Comparison of ENCODE assay signal across 2 cellular contexts in the genomic region with DNA sequence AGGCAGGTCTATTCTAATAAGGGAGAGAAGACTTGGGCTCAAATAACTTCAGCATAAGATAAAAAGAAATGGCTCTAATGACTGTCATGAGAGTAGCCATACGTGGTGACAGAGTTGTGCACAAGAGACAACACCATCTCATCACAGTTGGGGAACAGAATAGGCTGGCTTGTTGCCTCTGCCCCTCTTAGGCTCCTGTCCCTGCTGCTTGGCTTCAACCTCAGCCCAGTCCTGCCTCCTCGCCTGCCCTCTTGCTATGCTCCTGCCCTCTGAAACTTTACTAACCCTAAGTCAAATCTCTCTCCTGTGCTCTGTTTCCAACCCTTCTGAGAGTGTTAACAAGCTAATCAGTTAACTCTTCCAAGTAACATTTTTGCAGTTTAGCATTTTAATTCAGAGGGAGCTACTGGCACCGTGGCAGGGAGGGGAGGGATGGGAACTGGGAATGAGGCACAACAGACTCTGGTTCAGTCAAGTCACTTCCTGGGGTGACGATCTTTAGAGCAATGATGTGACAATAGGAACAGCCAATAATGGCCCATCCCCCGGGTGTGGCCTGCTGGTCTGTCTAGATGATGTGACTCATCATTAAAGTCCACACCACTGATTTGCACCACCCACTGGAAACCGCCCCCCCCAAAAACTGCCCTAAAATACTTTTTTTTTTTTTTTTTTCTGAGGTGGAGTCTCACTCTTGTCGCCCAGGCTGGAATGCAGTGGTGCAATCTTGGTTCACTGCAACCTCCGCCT.
TF ChIP-seq lines count a peak whose summit lies in the region.

No MANE protein-coding gene starts in this region.

TF ChIP-seq in HCT116, 20 proteins besides CTCF, POLR2A, EP300 and RAD21:
- TF ChIP-seq SRF (IDR thresholded peaks at IDR 0.05; ENCODE audit: low read depth) (no peak), EZH2 (IDR thresholded peaks at IDR 0.05) (no peak), SP1 (IDR thresholded peaks at IDR 0.05; ENCODE audit: low read depth) (no peak), CEBPB (IDR thresholded peaks at IDR 0.05; ENCODE audit: low read depth) (no peak), POLR2AphosphoS5 (IDR thresholded peaks at IDR 0.05; ENCODE audit: low read depth, low read length) (no peak), CBX3 (IDR thresholded peaks at IDR 0.05; ENCODE audit: low read depth) (no peak), ZNF274 (IDR thresholded peaks at IDR 0.05; ENCODE audit: low read depth, low read length) (no peak), EGR1 (IDR thresholded peaks at IDR 0.05; ENCODE audit: low read depth) (no peak), TCF7L2 (IDR thresholded peaks at IDR 0.05; ENCODE audit: borderline replicate concordance, extremely low read depth, insufficient read depth, insufficient read length) (no peak), FOSL1 (IDR thresholded peaks at IDR 0.05; ENCODE audit: low read depth) (no peak), SIN3A (IDR thresholded peaks at IDR 0.05; ENCODE audit: low read depth) (no peak)
- TF ChIP-seq, protein P1, sequence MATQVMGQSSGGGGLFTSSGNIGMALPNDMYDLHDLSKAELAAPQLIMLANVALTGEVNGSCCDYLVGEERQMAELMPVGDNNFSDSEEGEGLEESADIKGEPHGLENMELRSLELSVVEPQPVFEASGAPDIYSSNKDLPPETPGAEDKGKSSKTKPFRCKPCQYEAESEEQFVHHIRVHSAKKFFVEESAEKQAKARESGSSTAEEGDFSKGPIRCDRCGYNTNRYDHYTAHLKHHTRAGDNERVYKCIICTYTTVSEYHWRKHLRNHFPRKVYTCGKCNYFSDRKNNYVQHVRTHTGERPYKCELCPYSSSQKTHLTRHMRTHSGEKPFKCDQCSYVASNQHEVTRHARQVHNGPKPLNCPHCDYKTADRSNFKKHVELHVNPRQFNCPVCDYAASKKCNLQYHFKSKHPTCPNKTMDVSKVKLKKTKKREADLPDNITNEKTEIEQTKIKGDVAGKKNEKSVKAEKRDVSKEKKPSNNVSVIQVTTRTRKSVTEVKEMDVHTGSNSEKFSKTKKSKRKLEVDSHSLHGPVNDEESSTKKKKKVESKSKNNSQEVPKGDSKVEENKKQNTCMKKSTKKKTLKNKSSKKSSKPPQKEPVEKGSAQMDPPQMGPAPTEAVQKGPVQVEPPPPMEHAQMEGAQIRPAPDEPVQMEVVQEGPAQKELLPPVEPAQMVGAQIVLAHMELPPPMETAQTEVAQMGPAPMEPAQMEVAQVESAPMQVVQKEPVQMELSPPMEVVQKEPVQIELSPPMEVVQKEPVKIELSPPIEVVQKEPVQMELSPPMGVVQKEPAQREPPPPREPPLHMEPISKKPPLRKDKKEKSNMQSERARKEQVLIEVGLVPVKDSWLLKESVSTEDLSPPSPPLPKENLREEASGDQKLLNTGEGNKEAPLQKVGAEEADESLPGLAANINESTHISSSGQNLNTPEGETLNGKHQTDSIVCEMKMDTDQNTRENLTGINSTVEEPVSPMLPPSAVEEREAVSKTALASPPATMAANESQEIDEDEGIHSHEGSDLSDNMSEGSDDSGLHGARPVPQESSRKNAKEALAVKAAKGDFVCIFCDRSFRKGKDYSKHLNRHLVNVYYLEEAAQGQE (IDR thresholded peaks at IDR 0.05; ENCODE audit: low read depth), result no peak
- TF ChIP-seq, protein P2, sequence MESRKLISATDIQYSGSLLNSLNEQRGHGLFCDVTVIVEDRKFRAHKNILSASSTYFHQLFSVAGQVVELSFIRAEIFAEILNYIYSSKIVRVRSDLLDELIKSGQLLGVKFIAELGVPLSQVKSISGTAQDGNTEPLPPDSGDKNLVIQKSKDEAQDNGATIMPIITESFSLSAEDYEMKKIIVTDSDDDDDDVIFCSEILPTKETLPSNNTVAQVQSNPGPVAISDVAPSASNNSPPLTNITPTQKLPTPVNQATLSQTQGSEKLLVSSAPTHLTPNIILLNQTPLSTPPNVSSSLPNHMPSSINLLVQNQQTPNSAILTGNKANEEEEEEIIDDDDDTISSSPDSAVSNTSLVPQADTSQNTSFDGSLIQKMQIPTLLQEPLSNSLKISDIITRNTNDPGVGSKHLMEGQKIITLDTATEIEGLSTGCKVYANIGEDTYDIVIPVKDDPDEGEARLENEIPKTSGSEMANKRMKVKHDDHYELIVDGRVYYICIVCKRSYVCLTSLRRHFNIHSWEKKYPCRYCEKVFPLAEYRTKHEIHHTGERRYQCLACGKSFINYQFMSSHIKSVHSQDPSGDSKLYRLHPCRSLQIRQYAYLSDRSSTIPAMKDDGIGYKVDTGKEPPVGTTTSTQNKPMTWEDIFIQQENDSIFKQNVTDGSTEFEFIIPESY (IDR thresholded peaks at IDR 0.05; ENCODE audit: extremely low read depth, insufficient replicate concordance, low read length), result no peak
- TF ChIP-seq, protein P3, sequence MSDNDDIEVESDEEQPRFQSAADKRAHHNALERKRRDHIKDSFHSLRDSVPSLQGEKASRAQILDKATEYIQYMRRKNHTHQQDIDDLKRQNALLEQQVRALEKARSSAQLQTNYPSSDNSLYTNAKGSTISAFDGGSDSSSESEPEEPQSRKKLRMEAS (IDR thresholded peaks at IDR 0.05), result no peak
- TF ChIP-seq, protein P4, sequence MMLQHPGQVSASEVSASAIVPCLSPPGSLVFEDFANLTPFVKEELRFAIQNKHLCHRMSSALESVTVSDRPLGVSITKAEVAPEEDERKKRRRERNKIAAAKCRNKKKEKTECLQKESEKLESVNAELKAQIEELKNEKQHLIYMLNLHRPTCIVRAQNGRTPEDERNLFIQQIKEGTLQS (IDR thresholded peaks at IDR 0.05), result no peak

TF ChIP-seq in WTC11, 78 proteins besides CTCF, POLR2A, EP300 and RAD21:
- no peak for TF ChIP-seq NR2C2 (CRISPR knock-in tag; IDR thresholded peaks at IDR 0.05)
- TF ChIP-seq JAZF1 (CRISPR knock-in tag; IDR thresholded peaks at IDR 0.05), result no peak
- TF ChIP-seq TEAD1 (CRISPR knock-in tag; IDR thresholded peaks at IDR 0.05), result no peak
- TF ChIP-seq FOXP1 (CRISPR knock-in tag; IDR thresholded peaks at IDR 0.05; ENCODE audit: borderline replicate concordance), result no peak
